Comparison of ENCODE assay signal across 30 cellular contexts in genomic region chr6:23213193-23213592, GRCh38.
DNase-seq lines count a peak whose midpoint lies in the region; ATAC-seq and TF ChIP-seq lines count a peak whose summit lies in the region.
"Had no signal": no experiment of that assay in that cellular context is flagged by ENCODE, and none has a peak within 500 bp of the region (broad histone marks: within the 10 kb centered on the region; RNA-seq: fewer than 3 reads in every experiment).

No MANE protein-coding gene starts in this region.

- intact Hi-C loops in ascending aorta (cut with DNase I): no loop called here

- in situ Hi-C loops in astrocyte of the spinal cord (cut with HindIII; ENCODE audit: low sequenced_read_pairs): no loop called here

- H3K4me3 Mint-ChIP-seq in activated T-cell treated with anti-CD3 and anti-CD28 coated beads, Interleukin-2, amount 50 U/mL, for 4 hours: no peak overlapping the region
- H3K4me3 Mint-ChIP-seq: activated CD4-positive, alpha-beta T cell treated with anti-CD3 and anti-CD28 coated beads, Interleukin-2, amount 10 ng/mL, durations not matched to agents 7 days and 5 days; activated CD8-positive, alpha-beta memory T cell treated with anti-CD3 and anti-CD28 coated beads, Interleukin-2, amount 10 ng/mL, durations not matched to agents 7 days and 5 days; activated naive CD8-positive, alpha-beta T cell; CD4-positive, CD25-positive, alpha-beta regulatory T cell; endodermal cell; neural crest cell; stimulated activated memory B cell treated with anti-CD40 and anti-IgM and Interleukin-4, amounts not matched to agents 10 μg/mL and 1 μg/mL and 100 μg/mL, for 72 hours had no signal

- DNase-seq in AG08396 (ENCODE audit: low spot score): peak; percentile 6
- peak; percentile 0 for DNase-seq in GOT3 (lab: John Stamatoyannopoulos, UW)
- peak; percentile 11 for DNase-seq in astrocyte of the spinal cord (ENCODE audit: low read depth, low spot score)
- DNase-seq in foreskin fibroblast: peak; percentile 14 to 71
- no peak for DNase-seq in amygdala (lab: John Stamatoyannopoulos, UW)
- DNase-seq in activated T-cell treated with anti-CD3 and anti-CD28 coated beads, Interleukin-2, amount 50 U/mL, for 4 hours: no peak
- no peak for DNase-seq in DMS 273 (lab: John Stamatoyannopoulos, UW; ENCODE audit: unreplicated experiment)
- no peak for DNase-seq in ascending aorta (ENCODE audit: low spot score in 2 of 2)
- DNase-seq: activated CD4-positive, alpha-beta T cell treated with anti-CD3 and anti-CD28 coated beads, Interleukin-2, amount 10 ng/mL, durations not matched to agents 7 days and 5 days; activated CD8-positive, alpha-beta memory T cell treated with anti-CD3 and anti-CD28 coated beads, Interleukin-2, amount 10 ng/mL, durations not matched to agents 7 days and 5 days; brain microvascular endothelial cell; CD4-positive, CD25-positive, alpha-beta regulatory T cell; endodermal cell; hippocampal formation; left ventricle myocardium inferior; NCI-H1417 treated with DMSO at 0.1 percent for 48 hours; NCI-H2171 treated with DMSO at 0.1 percent for 48 hours; NCI-H69; psoas muscle; RPMI8226; small intestine; T-helper 2 cell; uterus had no signal

- H3K4me3 ChIP-seq in astrocyte of the spinal cord (ENCODE audit: low read depth, low read length) (no peak overlapping the region), foreskin fibroblast (ENCODE audit: low read depth in 1 of 2, low read length in 2 of 2) (no peak overlapping the region), ascending aorta (no peak overlapping the region)
- H3K4me3 ChIP-seq: coronary artery, left ventricle myocardium inferior, psoas muscle, SK-N-MC, uterus had no signal

- no peak overlapping the region for H3K27ac ChIP-seq in ascending aorta
- H3K27ac ChIP-seq: brain microvascular endothelial cell, coronary artery, foreskin keratinocyte, left ventricle myocardium inferior, psoas muscle, SK-N-MC, uterus, VCaP had no signal

- no peak for ATAC-seq in activated T-cell treated with anti-CD3 and anti-CD28 coated beads, Interleukin-2, amount 50 U/mL, for 4 hours
- ATAC-seq: activated CD8-positive, alpha-beta memory T cell treated with anti-CD3 and anti-CD28 coated beads, Interleukin-2, amount 10 ng/mL, durations not matched to agents 7 days and 5 days; psoas muscle; stimulated activated memory B cell treated with anti-CD40 and anti-IgM and Interleukin-4, amounts not matched to agents 10 μg/mL and 1 μg/mL and 100 μg/mL, for 72 hours had no signal

- TF ChIP-seq CTCF in astrocyte of the spinal cord (IDR thresholded peaks at IDR 0.05; ENCODE audit: low read depth, low read length): no peak
- TF ChIP-seq CTCF in foreskin fibroblast (IDR thresholded peaks at IDR 0.05; ENCODE audit: low read depth, low read length): no peak
- no peak for TF ChIP-seq CTCF in ascending aorta (IDR thresholded peaks at IDR 0.05)

- no peaks in the 10 kb centered on the region for H3K4me1 Mint-ChIP-seq in activated T-cell treated with anti-CD3 and anti-CD28 coated beads, Interleukin-2, amount 50 U/mL, for 4 hours (ENCODE audit: low read depth)
- H3K4me1 Mint-ChIP-seq: activated CD4-positive, alpha-beta T cell treated with anti-CD3 and anti-CD28 coated beads, Interleukin-2, amount 10 ng/mL, durations not matched to agents 7 days and 5 days; activated CD8-positive, alpha-beta memory T cell treated with anti-CD3 and anti-CD28 coated beads, Interleukin-2, amount 10 ng/mL, durations not matched to agents 7 days and 5 days; CD4-positive, CD25-positive, alpha-beta regulatory T cell; neural crest cell; stimulated activated memory B cell treated with anti-CD40 and anti-IgM and Interleukin-4, amounts not matched to agents 10 μg/mL and 1 μg/mL and 100 μg/mL, for 72 hours had no signal

- H3K36me3 ChIP-seq in ascending aorta: no peaks in the 10 kb centered on the region
- H3K36me3 ChIP-seq: brain microvascular endothelial cell, left ventricle myocardium inferior, uterus had no signal

- H3K27me3 ChIP-seq in ascending aorta: no peaks in the 10 kb centered on the region
- H3K27me3 ChIP-seq: brain microvascular endothelial cell, foreskin keratinocyte, uterus had no signal

- no peaks in the 10 kb centered on the region for H3K9me3 ChIP-seq in ascending aorta
- H3K9me3 ChIP-seq: psoas muscle, uterus had no signal

- no peaks in the 10 kb centered on the region for H3K27me3 Mint-ChIP-seq in activated T-cell treated with anti-CD3 and anti-CD28 coated beads, Interleukin-2, amount 50 U/mL, for 4 hours (ENCODE audit: low read depth)
- H3K27me3 Mint-ChIP-seq: activated CD4-positive, alpha-beta T cell treated with anti-CD3 and anti-CD28 coated beads, Interleukin-2, amount 10 ng/mL, durations not matched to agents 7 days and 5 days; activated CD8-positive, alpha-beta memory T cell treated with anti-CD3 and anti-CD28 coated beads, Interleukin-2, amount 10 ng/mL, durations not matched to agents 7 days and 5 days; activated naive CD8-positive, alpha-beta T cell; CD4-positive, CD25-positive, alpha-beta regulatory T cell; stimulated activated memory B cell treated with anti-CD40 and anti-IgM and Interleukin-4, amounts not matched to agents 10 μg/mL and 1 μg/mL and 100 μg/mL, for 72 hours had no signal

- no peaks in the 10 kb centered on the region for H3K36me3 Mint-ChIP-seq in activated T-cell treated with anti-CD3 and anti-CD28 coated beads, Interleukin-2, amount 50 U/mL, for 4 hours (ENCODE audit: insufficient read depth)
- H3K36me3 Mint-ChIP-seq: activated naive CD8-positive, alpha-beta T cell; CD4-positive, CD25-positive, alpha-beta regulatory T cell; stimulated activated memory B cell treated with anti-CD40 and anti-IgM and Interleukin-4, amounts not matched to agents 10 μg/mL and 1 μg/mL and 100 μg/mL, for 72 hours had no signal

- no peaks in the 10 kb centered on the region for H3K4me1 ChIP-seq in ascending aorta
- H3K4me1 ChIP-seq: foreskin keratinocyte, left ventricle myocardium inferior, psoas muscle, uterus had no signal

- peaks cover 24% of the 10 kb centered on the region for H3K9me3 Mint-ChIP-seq in activated T-cell treated with anti-CD3 and anti-CD28 coated beads, Interleukin-2, amount 50 U/mL, for 4 hours

Comparison
In these comparisons a context has a peak if more than half of its experiments do, and no peak if none do; other contexts are left out.
1. DNase-seq: peak in AG08396 (single experiment), GOT3 (single experiment), astrocyte of the spinal cord (single experiment) and foreskin fibroblast (2 of 2); none in amygdala (0 of 56), activated T-cell treated with anti-CD3 and anti-CD28 coated beads, Interleukin-2, amount 50 U/mL, for 4 hours (single experiment), DMS 273 (single experiment) and ascending aorta (0 of 2).